Comparison of ENCODE assay signal across 1 cellular context in genomic region chr20:25053207-25054132, GRCh38.
TF ChIP-seq lines count a peak whose summit lies in the region.

No MANE protein-coding gene starts in this region.

TF ChIP-seq in GM23338, 12 proteins besides CTCF, POLR2A, EP300 and RAD21 (continued from another document):
- TF ChIP-seq ZNF462 (CRISPR knock-in tag; IDR thresholded peaks at IDR 0.05) = no peak
- TF ChIP-seq, protein P1, sequence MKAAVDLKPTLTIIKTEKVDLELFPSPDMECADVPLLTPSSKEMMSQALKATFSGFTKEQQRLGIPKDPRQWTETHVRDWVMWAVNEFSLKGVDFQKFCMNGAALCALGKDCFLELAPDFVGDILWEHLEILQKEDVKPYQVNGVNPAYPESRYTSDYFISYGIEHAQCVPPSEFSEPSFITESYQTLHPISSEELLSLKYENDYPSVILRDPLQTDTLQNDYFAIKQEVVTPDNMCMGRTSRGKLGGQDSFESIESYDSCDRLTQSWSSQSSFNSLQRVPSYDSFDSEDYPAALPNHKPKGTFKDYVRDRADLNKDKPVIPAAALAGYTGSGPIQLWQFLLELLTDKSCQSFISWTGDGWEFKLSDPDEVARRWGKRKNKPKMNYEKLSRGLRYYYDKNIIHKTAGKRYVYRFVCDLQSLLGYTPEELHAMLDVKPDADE (IDR thresholded peaks at IDR 0.05) = no peak
- TF ChIP-seq POLR2AphosphoS5 (IDR thresholded peaks at IDR 0.05; ENCODE audit: low read depth) = no peak
- no peak for TF ChIP-seq EZH2phosphoT487 (IDR thresholded peaks at IDR 0.05; ENCODE audit: unreplicated experiment)
- no peak for TF ChIP-seq ZNF331 (CRISPR knock-in tag; IDR thresholded peaks at IDR 0.05; ENCODE audit: low read depth)
- no peak for TF ChIP-seq CREB1 (CRISPR knock-in tag; IDR thresholded peaks at IDR 0.05; ENCODE audit: low read depth)
- TF ChIP-seq ZNF114 (CRISPR knock-in tag; IDR thresholded peaks at IDR 0.05) = no peak
- no peak for TF ChIP-seq NANOG (IDR thresholded peaks at IDR 0.05; ENCODE audit: borderline replicate concordance)
- no peak for TF ChIP-seq EZH2 (IDR thresholded peaks at IDR 0.05; ENCODE audit: low read depth, unreplicated experiment)
TF ChIP-seq in GM23338: peak in this region for 0.
